ENCODE assay signal across 26 cellular contexts in the genomic region with DNA sequence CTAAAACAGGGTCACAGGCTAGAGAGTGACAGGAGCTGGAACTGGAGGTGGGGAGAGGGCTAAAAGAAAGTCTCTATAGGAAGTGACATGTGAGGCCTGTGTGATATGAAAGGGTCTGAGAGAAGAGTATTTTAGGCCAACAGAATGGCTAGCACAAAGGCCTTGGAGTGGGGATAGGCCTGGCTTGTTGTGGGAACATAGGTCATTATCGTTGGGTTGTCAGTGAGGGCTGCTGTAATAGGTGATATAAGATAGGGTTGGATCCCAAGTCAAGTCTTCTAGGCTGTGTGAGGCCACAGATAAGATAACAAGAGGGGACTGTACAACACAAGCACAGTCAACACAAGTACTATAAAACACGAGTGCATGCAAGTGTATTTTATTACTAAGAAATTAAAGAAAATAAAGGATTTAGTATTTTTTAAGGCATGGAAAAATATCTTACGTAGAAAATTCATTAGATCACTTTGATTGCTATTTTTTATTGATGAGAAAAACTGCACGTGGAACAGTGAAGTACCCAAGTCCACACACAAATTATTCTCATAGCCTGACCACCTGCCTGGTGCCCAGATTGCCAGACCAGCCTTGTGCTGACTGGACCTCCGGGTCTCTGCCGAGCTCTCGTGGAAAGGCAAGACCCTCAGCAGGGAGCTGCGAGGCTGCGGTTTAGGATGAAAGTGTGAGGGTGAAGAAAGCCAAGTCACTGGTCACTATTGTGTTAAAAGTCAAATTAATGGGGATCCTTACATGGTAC.
"Had no signal": no experiment of that assay in that cellular context is flagged by ENCODE, and none has a peak within 500 bp of the region (broad histone marks: within the 10 kb centered on the region; RNA-seq: fewer than 3 reads in every experiment).

No MANE protein-coding gene starts in this region.

- H3K9me3 ChIP-seq: esophagus muscularis mucosa, gastrocnemius medialis, prostate gland, right lobe of liver, stomach, suprapubic skin, tibial nerve had no signal

- H3K36me3 Mint-ChIP-seq: activated naive CD4-positive, alpha-beta T cell treated with anti-CD3 and anti-CD28 coated beads, Interleukin-2, amount 50 U/mL, for 72 hours; natural killer cell; stimulated activated effector memory CD8-positive, alpha-beta T cell treated with anti-CD3 and anti-CD28 coated beads, Interleukin-12 subunit alpha, Interleukin-12 subunit beta, amount 100 ng/mL, for 72 hours had no signal

- DNase-seq: activated CD4-positive, alpha-beta T cell treated with anti-CD3 and anti-CD28 coated beads, Interleukin-2, amount 50 U/mL, for 1 hour; activated CD4-positive, CD25-positive, alpha-beta regulatory T cell treated with anti-CD3 and anti-CD28 coated beads, Interleukin-2, amount 50 U/mL, for 72 hours; activated gamma-delta T cell treated with Interleukin-2 at 50 U/mL for 16 hours; activated T-cell treated with anti-CD3 and anti-CD28 coated beads, Interleukin-2, amount 50 U/mL, for 1 hour; aorta; central memory CD4-positive, alpha-beta T cell; effector memory CD4-positive, alpha-beta T cell; gastrocnemius medialis; kidney; midbrain; natural killer cell; right lobe of liver; stimulated activated CD4-positive, alpha-beta T cell treated with anti-CD3 and anti-CD28 coated beads, Interleukin-2, amount 100 ng/mL, for 24 hours; stomach; T1000 had no signal

- H3K27me3 Mint-ChIP-seq: brain had no signal

- H3K4me3 ChIP-seq: esophagus muscularis mucosa, gastrocnemius medialis, prostate gland, right lobe of liver, skin epidermis, stomach, suprapubic skin, tibial nerve had no signal

- H3K4me3 Mint-ChIP-seq: brain; natural killer cell; stimulated activated effector memory CD8-positive, alpha-beta T cell treated with anti-CD3 and anti-CD28 coated beads, Interleukin-12 subunit alpha, Interleukin-12 subunit beta, amount 100 ng/mL, for 72 hours; T-helper 1 cell treated with Interleukin-12 subunit alpha and Interleukin-12 subunit beta and Interleukin-4 antibody, amounts not matched to agents 30 μg/mL and 1 μg/mL, for 36 hours had no signal

- H3K4me1 Mint-ChIP-seq: natural killer cell; stimulated activated effector memory CD8-positive, alpha-beta T cell treated with anti-CD3 and anti-CD28 coated beads, Interleukin-12 subunit alpha, Interleukin-12 subunit beta, amount 100 ng/mL, for 72 hours had no signal

- H3K36me3 ChIP-seq: gastrocnemius medialis, prostate gland, right lobe of liver, stomach, suprapubic skin, tibial nerve had no signal

- H3K27ac Mint-ChIP-seq: activated naive CD4-positive, alpha-beta T cell treated with anti-CD3 and anti-CD28 coated beads, Interleukin-2, amount 50 U/mL, for 72 hours; brain; natural killer cell; stimulated activated effector memory CD8-positive, alpha-beta T cell treated with anti-CD3 and anti-CD28 coated beads, Interleukin-12 subunit alpha, Interleukin-12 subunit beta, amount 100 ng/mL, for 72 hours; T-helper 1 cell treated with Interleukin-12 subunit alpha and Interleukin-12 subunit beta and Interleukin-4 antibody, amounts not matched to agents 30 μg/mL and 1 μg/mL, for 36 hours had no signal

- H3K27me3 ChIP-seq: esophagus muscularis mucosa, gastrocnemius medialis, right lobe of liver, stomach, suprapubic skin, tibial nerve had no signal

- H3K9me3 Mint-ChIP-seq: activated naive CD4-positive, alpha-beta T cell treated with anti-CD3 and anti-CD28 coated beads, Interleukin-2, amount 50 U/mL, for 72 hours; natural killer cell; stimulated activated effector memory CD8-positive, alpha-beta T cell treated with anti-CD3 and anti-CD28 coated beads, Interleukin-12 subunit alpha, Interleukin-12 subunit beta, amount 100 ng/mL, for 72 hours; T-helper 1 cell treated with Interleukin-12 subunit alpha and Interleukin-12 subunit beta and Interleukin-4 antibody, amounts not matched to agents 30 μg/mL and 1 μg/mL, for 36 hours had no signal

- H3K4me1 ChIP-seq: gastrocnemius medialis, prostate gland, right lobe of liver, suprapubic skin had no signal

- H3K27ac ChIP-seq: esophagus muscularis mucosa, gastrocnemius medialis, prostate gland, right lobe of liver, skin epidermis, stomach, suprapubic skin, tibial nerve, VCaP had no signal

- ATAC-seq: activated naive CD4-positive, alpha-beta T cell treated with anti-CD3 and anti-CD28 coated beads, Interleukin-2, amount 50 U/mL, for 72 hours; gastrocnemius medialis; left lobe of liver; natural killer cell; right lobe of liver; stimulated activated effector memory CD8-positive, alpha-beta T cell treated with anti-CD3 and anti-CD28 coated beads, Interleukin-12 subunit alpha, Interleukin-12 subunit beta, amount 100 ng/mL, for 72 hours had no signal
